ENCODE assay signal across 12 cellular contexts in the genomic region with DNA sequence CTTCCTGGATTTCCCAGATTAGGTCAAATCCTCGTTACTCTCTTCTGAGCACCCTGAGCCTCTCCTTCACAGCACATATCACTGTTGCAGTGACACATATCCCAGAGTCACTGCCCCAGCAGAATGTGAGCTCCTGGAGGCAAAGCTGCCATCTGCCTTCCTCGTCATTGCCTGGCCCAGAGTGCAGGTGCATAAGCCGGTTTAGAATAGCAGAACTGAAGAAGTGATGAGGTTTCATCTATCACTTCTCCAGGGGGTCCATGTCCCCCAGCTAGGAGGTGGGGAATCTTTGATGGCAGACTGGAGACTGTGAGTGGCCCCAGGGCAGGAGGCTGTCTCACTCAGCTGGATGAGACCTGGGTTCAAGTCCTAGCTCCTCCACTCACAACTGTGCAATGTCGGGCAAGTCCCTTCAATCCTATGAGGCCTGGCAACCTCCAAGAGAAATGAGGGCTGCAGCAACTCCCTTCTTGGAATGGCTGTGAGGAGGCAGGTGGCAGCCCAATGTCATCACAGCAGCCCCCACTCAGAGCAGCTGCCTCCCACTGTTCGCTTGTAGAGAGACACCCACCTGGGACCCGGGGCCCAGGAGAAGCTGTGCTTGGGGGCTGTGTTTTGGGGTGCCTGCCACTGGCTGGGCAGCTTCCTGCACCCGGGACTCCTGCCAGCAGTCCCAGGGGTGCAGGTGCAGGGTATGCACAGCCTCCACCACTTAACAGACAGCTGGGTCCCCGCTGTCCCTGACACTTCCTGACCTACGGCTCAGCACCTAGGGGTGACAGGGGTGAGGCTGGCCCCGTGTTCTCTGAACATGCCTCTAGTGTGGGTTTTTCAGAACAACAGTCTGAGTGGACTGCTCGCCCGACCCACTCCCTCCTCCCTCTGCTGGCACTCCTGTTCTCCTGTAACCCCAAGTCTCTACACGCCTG. TPM values are rescaled to one million over a fixed set of nuclear protein-coding genes. Genes with fewer than 3 reads are reported as not detected.
DNase-seq lines count a peak whose midpoint lies in the region; ATAC-seq, FAIRE-seq and TF ChIP-seq lines count a peak whose summit lies in the region.
"Had no signal": no experiment of that assay in that cellular context is flagged by ENCODE, and none has a peak within 500 bp of the region (broad histone marks: within the 10 kb centered on the region; RNA-seq: fewer than 3 reads in every experiment).

No MANE protein-coding gene starts in this region.

- peak overlapping the region; percentile 69 for H3K4me3 ChIP-seq in DOHH2 (ENCODE audit: low read length)
- H3K4me3 ChIP-seq in body of pancreas: no peak overlapping the region
- H3K4me3 ChIP-seq: breast epithelium, gastrocnemius medialis had no signal

- H3K27ac Mint-ChIP-seq in chondrocyte (ENCODE audit: unreplicated experiment): peak overlapping the region; percentile 50

- intact Hi-C loops in body of pancreas (cut with DNase I): no loop called here

- no peaks in the 10 kb centered on the region for H3K27me3 Mint-ChIP-seq in chondrocyte (ENCODE audit: low read depth)

- no peak overlapping the region for H3K4me3 Mint-ChIP-seq in chondrocyte (ENCODE audit: unreplicated experiment)

- peaks cover 30% of the 10 kb centered on the region for H3K36me3 Mint-ChIP-seq in chondrocyte (ENCODE audit: low read depth)

- no peak for DNase-seq in GM19239 (ENCODE audit: insufficient read length, low spot score)
- no peak for DNase-seq in chondrocyte (ENCODE audit: low spot score)
- DNase-seq in HT-29 (ENCODE audit: low spot score): no peak
- no peak for DNase-seq in body of pancreas
- DNase-seq in SW480 (ENCODE audit: low spot score): no peak
- no peak for DNase-seq in NCI-H1092 treated with DMSO at 0.1 percent for 48 hours (lab: John Stamatoyannopoulos, UW)
- DNase-seq: gastrocnemius medialis, NCI-H2081 treated with DMSO at 0.1 percent for 48 hours had no signal

- H3K4me2 ChIP-seq in DOHH2 (ENCODE audit: low read length): peak overlapping the region; percentile 94

- peak; percentile 61 for FAIRE-seq in GM19239 (lab: Jason Lieb, UNC)

- H3K4me1 Mint-ChIP-seq in chondrocyte (ENCODE audit: low read depth): no peaks in the 10 kb centered on the region

- no peaks in the 10 kb centered on the region for H4K20me1 ChIP-seq in DOHH2 (ENCODE audit: control insufficient read depth, insufficient read depth, low read depth, low read length)

- ATAC-seq in HG03045 (IDR thresholded peaks at IDR 0.05; ENCODE audit: unreplicated experiment) (peak; percentile 49), body of pancreas (no peak)
- ATAC-seq: gastrocnemius medialis had no signal

- H3K27me3 ChIP-seq in DOHH2 (ENCODE audit: control insufficient read depth, low read length) (no peaks in the 10 kb centered on the region), body of pancreas (no peaks in the 10 kb centered on the region)
- H3K27me3 ChIP-seq: breast epithelium, gastrocnemius medialis had no signal

- H3K9me3 ChIP-seq in DOHH2 (ENCODE audit: control insufficient read depth, insufficient read depth, low read length): no peaks in the 10 kb centered on the region
- H3K9me3 ChIP-seq in body of pancreas: no peaks in the 10 kb centered on the region
- H3K9me3 ChIP-seq: breast epithelium, gastrocnemius medialis had no signal

- H3K79me2 ChIP-seq in DOHH2 (ENCODE audit: control insufficient read depth, low read length): peaks cover 16% of the 10 kb centered on the region

- H3K9me3 Mint-ChIP-seq in chondrocyte (ENCODE audit: low read depth): no peaks in the 10 kb centered on the region

- peaks cover 20% of the 10 kb centered on the region for H3F3A ChIP-seq in DOHH2 (ENCODE audit: control insufficient read depth, insufficient read depth)

- WGBS in body of pancreas, 2 donors: 79 to 91% methylated on average over 9 to 12 of the region's 13 CpGs

- H3K9me2 ChIP-seq in DOHH2 (replicated peaks; ENCODE audit: control insufficient read depth, low read length): no peaks in the 10 kb centered on the region

- TF ChIP-seq POLR2A in body of pancreas (IDR thresholded peaks at IDR 0.05): no peak

- TF ChIP-seq CTCF in DOHH2 (IDR thresholded peaks at IDR 0.05; ENCODE audit: low read depth, low read length, poor library complexity, severe bottlenecking) (no peak), chondrocyte (IDR thresholded peaks at IDR 0.05) (no peak), body of pancreas (IDR thresholded peaks at IDR 0.05) (no peak)

- peak overlapping the region; percentile 99 for H3K27ac ChIP-seq in DOHH2 (ENCODE audit: low read depth, low read length)
- H3K27ac ChIP-seq in body of pancreas: no peak overlapping the region
- H3K27ac ChIP-seq: breast epithelium, VCaP had no signal

- H3K4me1 ChIP-seq in DOHH2 (ENCODE audit: control insufficient read depth, low read length): peaks cover 87% of the 10 kb centered on the region
- H3K4me1 ChIP-seq in body of pancreas: peaks cover 13% of the 10 kb centered on the region
- H3K4me1 ChIP-seq: breast epithelium, gastrocnemius medialis had no signal

- H3K36me3 ChIP-seq in DOHH2 (ENCODE audit: control insufficient read depth, low read length): peaks cover 89% of the 10 kb centered on the region
- no peaks in the 10 kb centered on the region for H3K36me3 ChIP-seq in body of pancreas (replicated peaks in 1 of 2; ENCODE audit: insufficient read depth in 1 of 2, low read depth in 2 of 2)
- H3K36me3 ChIP-seq: breast epithelium had no signal

RNA-seq across cellular contexts. Expression of a gene that starts 26.1 kb away (rescaled TPM):
- total RNA-seq in chondrocyte (0.41 to 0.87 TPM (median 0.60 TPM) in 3 replicates), body of pancreas (not detected)
- total RNA-seq in HT-29 (2014; rRNA removed; shearing (Covaris generic)): 0.03 TPM in 1 of 2 replicates, not detected in the other
